In genomic region chr9:120917989-120918630, GRCh38 we compare ENCODE assay signal across 14 cellular contexts. TPM values are rescaled to one million over a fixed set of nuclear protein-coding genes. Genes with fewer than 3 reads are reported as not detected.
DNase-seq lines count a peak whose midpoint lies in the region; ATAC-seq and TF ChIP-seq lines count a peak whose summit lies in the region.
"Had no signal": no experiment of that assay in that cellular context is flagged by ENCODE, and none has a peak within 500 bp of the region (broad histone marks: within the 10 kb centered on the region; RNA-seq: fewer than 3 reads in every experiment).

No MANE protein-coding gene starts in this region.

- H3K4me3 ChIP-seq in gastroesophageal sphincter (no peak overlapping the region), testis (no peak overlapping the region)
- H3K4me3 ChIP-seq: pancreas had no signal

- H3K36me3 ChIP-seq in gastroesophageal sphincter (peaks cover 0 to 6% of the 10 kb centered on the region in 2 donors), testis (ENCODE audit: low read depth, missing control alignments) (no peaks in the 10 kb centered on the region)
- H3K36me3 ChIP-seq: pancreas had no signal

- 95% methylated on average over 4 of the region's 4 CpGs for WGBS in gastroesophageal sphincter (ENCODE audit: low coverage in 1 of 2), 2 donors
- 85 to 90% methylated on average over 4 of the region's 4 CpGs for WGBS in testis, 2 donors

- H3K27ac ChIP-seq in gastroesophageal sphincter (peak overlapping the region; percentile 67 to 86 (median 80)), testis (peak overlapping the region; percentile 84 to 86)
- H3K27ac ChIP-seq: pancreas had no signal

- H3K4me3 Mint-ChIP-seq in activated T-cell treated with anti-CD3 and anti-CD28 coated beads, Interleukin-2, amount 50 U/mL, for 4 hours = peak overlapping the region; percentile 93
- no peak overlapping the region for H3K4me3 Mint-ChIP-seq in activated CD8-positive, alpha-beta T cell treated with anti-CD3 and anti-CD28 coated beads, Interleukin-2, amount 10 ng/mL, durations not matched to agents 7 days and 5 days
- H3K4me3 Mint-ChIP-seq: endodermal cell had no signal

- CTCF ChIA-PET in activated CD8-positive, alpha-beta T cell treated with anti-CD3 and anti-CD28 coated beads, Interleukin-2, amount 10 ng/mL, durations not matched to agents 7 days and 5 days (lab: Charles Lee) = interaction anchor here (0.7 kb wide), 1 partner anchor 10 kb away, joined by 4 read pairs; no protein-coding TSS in a partner anchor

- intact Hi-C loops in testis (cut with DNase I; ENCODE audit: low total_unique reads) = no loop called here

- no peaks in the 10 kb centered on the region for H3K9me3 Mint-ChIP-seq in activated T-cell treated with anti-CD3 and anti-CD28 coated beads, Interleukin-2, amount 50 U/mL, for 4 hours
- H3K9me3 Mint-ChIP-seq in activated CD8-positive, alpha-beta T cell treated with anti-CD3 and anti-CD28 coated beads, Interleukin-2, amount 10 ng/mL, durations not matched to agents 7 days and 5 days (ENCODE audit: insufficient read depth) = peaks cover 5% of the 10 kb centered on the region

- TF ChIP-seq POLR2A in gastroesophageal sphincter (IDR thresholded peaks at IDR 0.05) = no peak
- no peak for TF ChIP-seq POLR2A in testis (IDR thresholded peaks at IDR 0.05)

- peaks cover 77% of the 10 kb centered on the region for H3K36me3 Mint-ChIP-seq in activated T-cell treated with anti-CD3 and anti-CD28 coated beads, Interleukin-2, amount 50 U/mL, for 4 hours (ENCODE audit: insufficient read depth)
- peaks cover 93% of the 10 kb centered on the region for H3K36me3 Mint-ChIP-seq in activated CD8-positive, alpha-beta T cell treated with anti-CD3 and anti-CD28 coated beads, Interleukin-2, amount 10 ng/mL, durations not matched to agents 7 days and 5 days (ENCODE audit: low read depth)

- POLR2A ChIA-PET in activated CD8-positive, alpha-beta T cell treated with anti-CD3 and anti-CD28 coated beads, Interleukin-2, amount 10 ng/mL, durations not matched to agents 7 days and 5 days (lab: Charles Lee) = interaction anchor here (2.9 to 12.2 kb wide), 4 partner anchors 9 to 41 kb away, joined by 13 to 119 read pairs (median 24); partner anchors contain the start of genes PHF19 and TRAF1

- peak; percentile 4 for DNase-seq in activated T-cell treated with anti-CD3 and anti-CD28 coated beads, Interleukin-2, amount 50 U/mL, for 4 hours
- DNase-seq in activated T-cell treated with anti-CD3 and anti-CD28 coated beads for 4 hours (no peak), testis (no peak)
- DNase-seq in activated CD8-positive, alpha-beta T cell treated with anti-CD3 and anti-CD28 coated beads, Interleukin-2, amount 10 ng/mL, durations not matched to agents 7 days and 5 days = no peak
- DNase-seq: DMS153, endodermal cell, H7, NCI-H1105, NCI-H510A, pancreas had no signal

- H3K9me3 ChIP-seq in gastroesophageal sphincter = no peaks in the 10 kb centered on the region
- H3K9me3 ChIP-seq in testis = no peaks in the 10 kb centered on the region
- H3K9me3 ChIP-seq: pancreas had no signal

- H3K4me1 ChIP-seq in gastroesophageal sphincter (peaks cover 8 to 85% (median 31%) of the 10 kb centered on the region in 3 donors), testis (peaks cover 31% of the 10 kb centered on the region)
- H3K4me1 ChIP-seq: pancreas had no signal

- no peak for TF ChIP-seq EP300 in gastroesophageal sphincter (IDR thresholded peaks at IDR 0.05)

- H3K27me3 Mint-ChIP-seq in activated T-cell treated with anti-CD3 and anti-CD28 coated beads, Interleukin-2, amount 50 U/mL, for 4 hours (ENCODE audit: low read depth) = no peaks in the 10 kb centered on the region
- no peaks in the 10 kb centered on the region for H3K27me3 Mint-ChIP-seq in activated CD8-positive, alpha-beta T cell treated with anti-CD3 and anti-CD28 coated beads, Interleukin-2, amount 10 ng/mL, durations not matched to agents 7 days and 5 days (ENCODE audit: low read depth)

- no peak for ATAC-seq in activated T-cell treated with anti-CD3 and anti-CD28 coated beads, Interleukin-2, amount 50 U/mL, for 4 hours
- ATAC-seq in activated CD8-positive, alpha-beta T cell treated with anti-CD3 and anti-CD28 coated beads, Interleukin-2, amount 10 ng/mL, durations not matched to agents 7 days and 5 days = no peak
- ATAC-seq in gastroesophageal sphincter (no peak), HG03378 (IDR thresholded peaks at IDR 0.05; ENCODE audit: unreplicated experiment) (no peak), GM21723 (IDR thresholded peaks at IDR 0.05; ENCODE audit: unreplicated experiment) (no peak)
- ATAC-seq in activated CD4-positive, CD25-positive, alpha-beta regulatory T cell treated with anti-CD3 and anti-CD28 coated beads, Interleukin-2, amount 50 U/mL, for 24 hours = no peak
- ATAC-seq: pancreas had no signal

- H3K27ac Mint-ChIP-seq in activated CD8-positive, alpha-beta T cell treated with anti-CD3 and anti-CD28 coated beads, Interleukin-2, amount 10 ng/mL, durations not matched to agents 7 days and 5 days = peak overlapping the region; percentile 73
- H3K27ac Mint-ChIP-seq: endodermal cell had no signal

- TF ChIP-seq CTCF in gastroesophageal sphincter (IDR thresholded peaks at IDR 0.05) = no peak
- TF ChIP-seq CTCF in testis (IDR thresholded peaks at IDR 0.05) = no peak

- peaks cover 82% of the 10 kb centered on the region for H3K4me1 Mint-ChIP-seq in activated T-cell treated with anti-CD3 and anti-CD28 coated beads, Interleukin-2, amount 50 U/mL, for 4 hours (ENCODE audit: low read depth)
- peaks cover 90% of the 10 kb centered on the region for H3K4me1 Mint-ChIP-seq in activated CD8-positive, alpha-beta T cell treated with anti-CD3 and anti-CD28 coated beads, Interleukin-2, amount 10 ng/mL, durations not matched to agents 7 days and 5 days (ENCODE audit: low read depth)

- H3K27me3 ChIP-seq in gastroesophageal sphincter (no peaks in the 10 kb centered on the region), testis (no peaks in the 10 kb centered on the region)
- H3K27me3 ChIP-seq: pancreas had no signal

RNA-seq across cellular contexts. Expression of gene TRAF1, which starts 8.5 kb away (rescaled TPM):
- total RNA-seq in activated T-cell treated with anti-CD3 and anti-CD28 coated beads, Interleukin-2, amount 50 U/mL, for 4 hours = 100 to 1,000 TPM; 256 to 343 (median 265) TPM
- 10 to 100 TPM; 51.6 to 52.9 TPM for total RNA-seq in activated CD8-positive, alpha-beta T cell treated with anti-CD3 and anti-CD28 coated beads, Interleukin-2, amount 10 ng/mL, durations not matched to agents 7 days and 5 days
- total RNA-seq in gastroesophageal sphincter (10 to 100 TPM in 1 of 4 donors, 1 to 10 TPM in 3; 1.2 to 14.3 (median 7.1) TPM), testis (1 to 10 TPM; 6.5 to 8.6 TPM)
- polyA plus RNA-seq in testis (ENCODE audit: insufficient read depth, low read depth, low replicate concordance) = 3.9 TPM

RNA-seq across cellular contexts. Expression of gene PHF19, which starts 41.1 kb away (rescaled TPM):
- total RNA-seq in activated T-cell treated with anti-CD3 and anti-CD28 coated beads, Interleukin-2, amount 50 U/mL, for 4 hours = 10 to 100 TPM; 59.2 to 75.1 (median 64.8) TPM
- 100 to 1,000 TPM; 273 to 290 TPM for total RNA-seq in activated CD8-positive, alpha-beta T cell treated with anti-CD3 and anti-CD28 coated beads, Interleukin-2, amount 10 ng/mL, durations not matched to agents 7 days and 5 days
- 10 to 100 TPM; 27.0 to 82.5 (median 54.3) TPM for total RNA-seq in gastroesophageal sphincter
- 10 to 100 TPM; 40.3 to 41.7 TPM for total RNA-seq in testis
- polyA plus RNA-seq in testis (ENCODE audit: insufficient read depth, low read depth, low replicate concordance) = 28.5 TPM

Comparison
In these comparisons a context has a peak if more than half of its experiments do, and no peak if none do; other contexts are left out.
1. RNA of gene TRAF1, which starts 8.5 kb away (total RNA-seq): 256 to 343 TPM in activated T-cell treated with anti-CD3 and anti-CD28 coated beads, Interleukin-2, amount 50 U/mL, for 4 hours; 51.6 to 52.9 TPM in activated CD8-positive, alpha-beta T cell treated with anti-CD3 and anti-CD28 coated beads, Interleukin-2, amount 10 ng/mL, durations not matched to agents 7 days and 5 days, 6.5 to 8.6 TPM in testis and 1.2 to 14.3 TPM in gastroesophageal sphincter; every median in the first group is over 4 times any median in the second.